1 cellular context compared by ENCODE assay signal in genomic region chr13:37059136-37059847, GRCh38.
A peak's percentile ranks its signal among the peaks of the same experiment; 100 is the strongest.
TF ChIP-seq lines count a peak whose summit lies in the region.

Gene SUPT20H, minus strand, starts transcription at chr13:37059688. Its CDS starts 8,198 bp downstream, at chr13:37051490.

TF ChIP-seq in HepG2, 621 proteins besides CTCF, POLR2A, EP300 and RAD21 (continued from another document and continues in another):
- TF ChIP-seq ZNF512B (CRISPR knock-in tag; IDR thresholded peaks at IDR 0.05; ENCODE audit: borderline replicate concordance): no peak
- no peak for TF ChIP-seq ZNF550 (CRISPR knock-in tag; IDR thresholded peaks at IDR 0.05; ENCODE audit: borderline replicate concordance)
- peak; percentile 39; the same call in 1 of the 2 replicates for TF ChIP-seq RXRA (CRISPR knock-in tag; IDR thresholded peaks at IDR 0.05)
- peak; percentile 91 for TF ChIP-seq ZMYM4 (CRISPR knock-in tag; IDR thresholded peaks at IDR 0.05)
- TF ChIP-seq ZNF317 (CRISPR knock-in tag; IDR thresholded peaks at IDR 0.05): no peak
- peak; percentile 71; the same call in 1 of the 2 replicates for TF ChIP-seq ZNF136 (CRISPR knock-in tag; IDR thresholded peaks at IDR 0.05; ENCODE audit: low read depth)
- TF ChIP-seq ZNF746 (CRISPR knock-in tag; IDR thresholded peaks at IDR 0.05): no peak
- peak; percentile 65; the same call in 1 of the 2 replicates for TF ChIP-seq SNAPC2 (CRISPR knock-in tag; IDR thresholded peaks at IDR 0.05)
- no peak; the same call in 1 of the 2 replicates for TF ChIP-seq ZNF12 (CRISPR knock-in tag; IDR thresholded peaks at IDR 0.05)
- TF ChIP-seq SIN3A (IDR thresholded peaks at IDR 0.05; ENCODE audit: borderline replicate concordance, low read depth, low read length): peak; percentile 28; the same call in 1 of the 2 replicates
- TF ChIP-seq MEF2D (CRISPR knock-in tag; IDR thresholded peaks at IDR 0.05): no peak
- TF ChIP-seq ZNF563 (CRISPR knock-in tag; IDR thresholded peaks at IDR 0.05): 0 out of 2 replicates have a peak, but pooled peaks have one; percentile 44
- peak; percentile 81 for TF ChIP-seq POGK (CRISPR knock-in tag; conservative IDR thresholded peaks at IDR 0.05)
- no peak; the same call in 1 of the 2 replicates for TF ChIP-seq ZNF296 (CRISPR knock-in tag; conservative IDR thresholded peaks at IDR 0.05)
- no peak for TF ChIP-seq ZBTB4 (CRISPR knock-in tag; IDR thresholded peaks at IDR 0.05; ENCODE audit: borderline replicate concordance)
- TF ChIP-seq PAXIP1 (CRISPR knock-in tag; conservative IDR thresholded peaks at IDR 0.05): peak; percentile 39; the same call in 1 of the 2 replicates
- TF ChIP-seq BRF2 (CRISPR knock-in tag; IDR thresholded peaks at IDR 0.05): 0 out of 2 replicates have a peak, but pooled peaks have one; percentile 40
- peak; percentile 87 for TF ChIP-seq SAP130 (CRISPR knock-in tag; IDR thresholded peaks at IDR 0.05; ENCODE audit: low read depth)
- no peak for TF ChIP-seq SRY (CRISPR knock-in tag; IDR thresholded peaks at IDR 0.05)
- TF ChIP-seq ZNF678 (CRISPR knock-in tag; IDR thresholded peaks at IDR 0.05): peak; percentile 70; the same call in 1 of the 2 replicates
- TF ChIP-seq E2F2 (CRISPR knock-in tag; IDR thresholded peaks at IDR 0.05; ENCODE audit: borderline replicate concordance): no peak
- TF ChIP-seq ARID2 (CRISPR knock-in tag; IDR thresholded peaks at IDR 0.05; ENCODE audit: borderline replicate concordance): no peak
- no peak for TF ChIP-seq FUBP1 (CRISPR knock-in tag; IDR thresholded peaks at IDR 0.05; ENCODE audit: borderline replicate concordance)
- peak; percentile 83 for TF ChIP-seq POLR2G (IDR thresholded peaks at IDR 0.05; ENCODE audit: low read depth, low read length)
- no peak for TF ChIP-seq ZFP41 (CRISPR knock-in tag; IDR thresholded peaks at IDR 0.05; ENCODE audit: borderline replicate concordance)
- no peak for TF ChIP-seq EZH2 (conservative IDR thresholded peaks at IDR 0.05; ENCODE audit: low read depth, low read length)
- TF ChIP-seq TFE3 (CRISPR knock-in tag; IDR thresholded peaks at IDR 0.05): no peak
- no peak for TF ChIP-seq THYN1 (CRISPR knock-in tag; IDR thresholded peaks at IDR 0.05; ENCODE audit: borderline replicate concordance, low read depth)
- TF ChIP-seq ZNF513 (CRISPR knock-in tag; conservative IDR thresholded peaks at IDR 0.05): no peak
- TF ChIP-seq PHF8 (CRISPR knock-in tag; IDR thresholded peaks at IDR 0.05): peak; percentile 97
- TF ChIP-seq TERF1 (CRISPR knock-in tag; IDR thresholded peaks at IDR 0.05): no peak
- TF ChIP-seq ATF5 (CRISPR knock-in tag; IDR thresholded peaks at IDR 0.05; ENCODE audit: low read depth): no peak
- TF ChIP-seq NCOA5 (CRISPR knock-in tag; IDR thresholded peaks at IDR 0.05): no peak
- TF ChIP-seq ELF4 (CRISPR knock-in tag; IDR thresholded peaks at IDR 0.05; ENCODE audit: borderline replicate concordance): no peak
